Comparison of ENCODE assay signal across 8 cellular contexts in the genomic region with DNA sequence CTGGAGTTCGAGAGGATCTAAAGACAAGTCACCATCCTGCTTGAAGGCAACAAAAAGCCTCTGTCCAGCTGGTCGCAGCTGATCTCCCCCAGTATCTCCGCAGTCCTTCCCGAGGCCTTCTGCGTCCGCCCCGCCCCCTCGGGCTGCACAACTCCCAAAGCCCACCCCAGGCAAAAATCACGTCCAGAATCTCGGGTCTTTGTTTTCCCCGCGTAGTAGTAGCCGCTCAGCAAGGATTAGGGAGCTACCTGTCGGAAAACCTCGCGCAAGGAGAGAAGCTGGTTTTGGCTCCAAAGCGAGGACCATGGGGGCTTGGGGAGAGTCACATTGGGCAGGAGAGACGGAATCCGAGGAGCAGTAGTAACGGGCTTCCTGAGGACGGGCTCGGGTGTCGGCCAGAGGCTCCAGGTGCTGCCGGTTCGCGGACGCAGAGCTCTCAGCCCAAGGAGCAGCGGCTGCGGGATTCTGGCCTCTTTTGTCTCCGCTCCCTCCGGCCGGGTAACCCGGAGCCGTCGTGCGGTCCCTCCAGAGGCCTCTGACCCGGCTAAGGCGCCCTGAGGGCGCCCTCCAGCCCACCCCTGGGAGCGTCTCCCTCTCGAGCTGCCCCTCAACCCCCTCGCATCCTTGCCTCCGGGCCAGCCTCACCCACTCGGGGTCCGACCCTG. TPM values are rescaled to one million over a fixed set of nuclear protein-coding genes. Genes with fewer than 3 reads are reported as not detected.
DNase-seq lines count a peak whose midpoint lies in the region; ATAC-seq and TF ChIP-seq lines count a peak whose summit lies in the region.

No MANE protein-coding gene starts in this region.

- ATAC-seq in GM18498 (IDR thresholded peaks at IDR 0.05; ENCODE audit: unreplicated experiment) = peak; percentile 39
- ATAC-seq in HG03095 (IDR thresholded peaks at IDR 0.05; ENCODE audit: unreplicated experiment) = peak; percentile 37
- peak; percentile 75 to 80 for ATAC-seq in natural killer cell treated with Interleukin-12 subunit alpha and Interleukin-12 subunit beta and Interleukin-15 and Interleukin-18, amount 100 ng/mL, for 72 hours
- no peak for ATAC-seq in HG03196 (IDR thresholded peaks at IDR 0.05; ENCODE audit: unreplicated experiment)

- no peak for TF ChIP-seq CTCF in esophagus squamous epithelium (IDR thresholded peaks at IDR 0.05)

- H3K9me3 Mint-ChIP-seq in natural killer cell treated with Interleukin-12 subunit alpha and Interleukin-12 subunit beta and Interleukin-15 and Interleukin-18, amount 100 ng/mL, for 72 hours = no peaks in the 10 kb centered on the region

- peaks cover 0 to 6% (median 0%) of the 10 kb centered on the region in 3 donors for H3K9me3 ChIP-seq in esophagus squamous epithelium

- peak overlapping the region; percentile 93 for H3K4me3 Mint-ChIP-seq in natural killer cell treated with Interleukin-12 subunit alpha and Interleukin-12 subunit beta and Interleukin-15 and Interleukin-18, amount 100 ng/mL, for 72 hours

- H3K4me1 ChIP-seq in esophagus squamous epithelium = peaks cover 15 to 46% (median 21%) of the 10 kb centered on the region in 3 donors

- H3K27me3 ChIP-seq in esophagus squamous epithelium = no peaks in the 10 kb centered on the region

- TF ChIP-seq POLR2A in esophagus squamous epithelium (IDR thresholded peaks at IDR 0.05) = no peak

- intact Hi-C loops in esophagus squamous epithelium (cut with DNase I) = no loop called here

- DNase-seq in AG08395 (ENCODE audit: low spot score) (peak; percentile 40), T-helper 9 cell (peak; percentile 3), esophagus squamous epithelium (lab: John Stamatoyannopoulos, UW) (no peak)
- peak; percentile 60 for DNase-seq in natural killer cell treated with Interleukin-12 subunit alpha and Interleukin-12 subunit beta and Interleukin-15 and Interleukin-18, amount 100 ng/mL, for 72 hours (ENCODE audit: low spot score)
- no peak for DNase-seq in stimulated activated CD4-positive, alpha-beta T cell treated with anti-CD3 and anti-CD28 coated beads, Interleukin-12 subunit alpha, Interleukin-12 subunit beta, amount 100 ng/mL, for 4 hours

- peaks cover 46 to 54% of the 10 kb centered on the region in 2 donors for H3K4me1 Mint-ChIP-seq in natural killer cell treated with Interleukin-12 subunit alpha and Interleukin-12 subunit beta and Interleukin-15 and Interleukin-18, amount 100 ng/mL, for 72 hours (ENCODE audit: low read depth in 2 of 2)

- peaks cover 38% of the 10 kb centered on the region for H3K36me3 Mint-ChIP-seq in natural killer cell treated with Interleukin-12 subunit alpha and Interleukin-12 subunit beta and Interleukin-15 and Interleukin-18, amount 100 ng/mL, for 72 hours

- peak overlapping the region; percentile 78 to 90 (median 83) for H3K27ac ChIP-seq in esophagus squamous epithelium

- H3K36me3 ChIP-seq in esophagus squamous epithelium = peaks cover 0 to 28% (median 9%) of the 10 kb centered on the region in 3 donors

- peak overlapping the region; percentile 79 to 95 (median 89) for H3K4me3 ChIP-seq in esophagus squamous epithelium

- no peaks in the 10 kb centered on the region for H3K27me3 Mint-ChIP-seq in natural killer cell treated with Interleukin-12 subunit alpha and Interleukin-12 subunit beta and Interleukin-15 and Interleukin-18, amount 100 ng/mL, for 72 hours

- peak overlapping the region; percentile 81 to 91 for H3K27ac Mint-ChIP-seq in natural killer cell treated with Interleukin-12 subunit alpha and Interleukin-12 subunit beta and Interleukin-15 and Interleukin-18, amount 100 ng/mL, for 72 hours

- WGBS in esophagus squamous epithelium, 2 donors = 0 to 4% methylated on average over 5 to 26 of the region's 45 CpGs

RNA-seq across cellular contexts. Expression of a gene that starts 0.4 kb away (rescaled TPM):
- total RNA-seq in esophagus squamous epithelium = 10 to 100 TPM; 11.1 to 30.4 (median 19.1) TPM
- total RNA-seq in natural killer cell treated with Interleukin-12 subunit alpha and Interleukin-12 subunit beta and Interleukin-15 and Interleukin-18, amount 100 ng/mL, for 72 hours = 10 to 100 TPM; 30.4 to 37.4 TPM

RNA-seq across cellular contexts. Expression of a gene that starts 0.5 kb away (rescaled TPM):
- 10 to 100 TPM; 12.7 to 21.2 (median 20.8) TPM for total RNA-seq in esophagus squamous epithelium
- 10 to 100 TPM; 24.3 to 61.1 TPM for total RNA-seq in natural killer cell treated with Interleukin-12 subunit alpha and Interleukin-12 subunit beta and Interleukin-15 and Interleukin-18, amount 100 ng/mL, for 72 hours

RNA-seq across cellular contexts. Expression of a gene that starts 40.1 kb away (rescaled TPM):
- 1 to 10 TPM; 5.2 to 8.1 (median 6.7) TPM for total RNA-seq in esophagus squamous epithelium
- total RNA-seq in natural killer cell treated with Interleukin-12 subunit alpha and Interleukin-12 subunit beta and Interleukin-15 and Interleukin-18, amount 100 ng/mL, for 72 hours = 10 to 100 TPM; 11.8 to 12.6 TPM

Comparison
In these comparisons a context has a peak if more than half of its experiments do, and no peak if none do; other contexts are left out.
1. DNase-seq: peak in AG08395 (single experiment), T-helper 9 cell (single experiment) and natural killer cell treated with Interleukin-12 subunit alpha and Interleukin-12 subunit beta and Interleukin-15 and Interleukin-18, amount 100 ng/mL, for 72 hours (single experiment); none in esophagus squamous epithelium (single experiment) and stimulated activated CD4-positive, alpha-beta T cell treated with anti-CD3 and anti-CD28 coated beads, Interleukin-12 subunit alpha, Interleukin-12 subunit beta, amount 100 ng/mL, for 4 hours (single experiment).